In the genomic region with DNA sequence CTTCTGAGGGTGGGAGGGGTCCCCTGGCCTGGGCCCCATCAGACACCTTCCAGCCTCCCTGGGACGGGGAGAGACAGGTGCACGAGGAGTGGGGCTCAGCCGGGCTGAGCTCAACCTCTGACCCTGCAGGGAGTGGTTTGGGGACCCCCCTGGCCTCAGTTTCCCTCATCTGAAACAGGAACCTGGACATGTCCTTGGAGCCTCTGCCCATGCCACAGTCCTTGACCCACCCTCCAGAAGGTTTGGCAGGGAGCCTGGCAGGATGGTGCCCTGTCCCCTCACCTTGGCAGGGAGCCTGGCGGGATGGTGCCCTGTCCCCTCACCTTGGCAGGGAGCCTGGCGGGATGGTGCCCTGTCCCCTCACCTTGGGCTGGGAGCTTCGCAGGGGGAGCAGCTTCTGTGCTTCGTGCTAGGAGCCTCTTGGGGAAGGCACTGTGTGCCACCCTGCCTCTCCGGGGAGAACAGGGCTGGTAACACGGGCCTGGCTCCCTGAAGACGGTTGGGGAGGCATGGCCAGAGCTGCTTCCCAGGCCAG, we compare ENCODE assay signal across 1 cellular context.
TF ChIP-seq lines count a peak whose summit lies in the region.

No MANE protein-coding gene starts in this region.

TF ChIP-seq in HepG2, 621 proteins besides CTCF, POLR2A, EP300 and RAD21:
- TF ChIP-seq, protein P1, sequence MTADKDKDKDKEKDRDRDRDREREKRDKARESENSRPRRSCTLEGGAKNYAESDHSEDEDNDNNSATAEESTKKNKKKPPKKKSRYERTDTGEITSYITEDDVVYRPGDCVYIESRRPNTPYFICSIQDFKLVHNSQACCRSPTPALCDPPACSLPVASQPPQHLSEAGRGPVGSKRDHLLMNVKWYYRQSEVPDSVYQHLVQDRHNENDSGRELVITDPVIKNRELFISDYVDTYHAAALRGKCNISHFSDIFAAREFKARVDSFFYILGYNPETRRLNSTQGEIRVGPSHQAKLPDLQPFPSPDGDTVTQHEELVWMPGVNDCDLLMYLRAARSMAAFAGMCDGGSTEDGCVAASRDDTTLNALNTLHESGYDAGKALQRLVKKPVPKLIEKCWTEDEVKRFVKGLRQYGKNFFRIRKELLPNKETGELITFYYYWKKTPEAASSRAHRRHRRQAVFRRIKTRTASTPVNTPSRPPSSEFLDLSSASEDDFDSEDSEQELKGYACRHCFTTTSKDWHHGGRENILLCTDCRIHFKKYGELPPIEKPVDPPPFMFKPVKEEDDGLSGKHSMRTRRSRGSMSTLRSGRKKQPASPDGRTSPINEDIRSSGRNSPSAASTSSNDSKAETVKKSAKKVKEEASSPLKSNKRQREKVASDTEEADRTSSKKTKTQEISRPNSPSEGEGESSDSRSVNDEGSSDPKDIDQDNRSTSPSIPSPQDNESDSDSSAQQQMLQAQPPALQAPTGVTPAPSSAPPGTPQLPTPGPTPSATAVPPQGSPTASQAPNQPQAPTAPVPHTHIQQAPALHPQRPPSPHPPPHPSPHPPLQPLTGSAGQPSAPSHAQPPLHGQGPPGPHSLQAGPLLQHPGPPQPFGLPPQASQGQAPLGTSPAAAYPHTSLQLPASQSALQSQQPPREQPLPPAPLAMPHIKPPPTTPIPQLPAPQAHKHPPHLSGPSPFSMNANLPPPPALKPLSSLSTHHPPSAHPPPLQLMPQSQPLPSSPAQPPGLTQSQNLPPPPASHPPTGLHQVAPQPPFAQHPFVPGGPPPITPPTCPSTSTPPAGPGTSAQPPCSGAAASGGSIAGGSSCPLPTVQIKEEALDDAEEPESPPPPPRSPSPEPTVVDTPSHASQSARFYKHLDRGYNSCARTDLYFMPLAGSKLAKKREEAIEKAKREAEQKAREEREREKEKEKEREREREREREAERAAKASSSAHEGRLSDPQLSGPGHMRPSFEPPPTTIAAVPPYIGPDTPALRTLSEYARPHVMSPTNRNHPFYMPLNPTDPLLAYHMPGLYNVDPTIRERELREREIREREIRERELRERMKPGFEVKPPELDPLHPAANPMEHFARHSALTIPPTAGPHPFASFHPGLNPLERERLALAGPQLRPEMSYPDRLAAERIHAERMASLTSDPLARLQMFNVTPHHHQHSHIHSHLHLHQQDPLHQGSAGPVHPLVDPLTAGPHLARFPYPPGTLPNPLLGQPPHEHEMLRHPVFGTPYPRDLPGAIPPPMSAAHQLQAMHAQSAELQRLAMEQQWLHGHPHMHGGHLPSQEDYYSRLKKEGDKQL (CRISPR knock-in tag; IDR thresholded peaks at IDR 0.05; ENCODE audit: low read depth), result no peak
- no peak for TF ChIP-seq POGZ (CRISPR knock-in tag; IDR thresholded peaks at IDR 0.05)
- TF ChIP-seq HOXA7 (CRISPR knock-in tag; IDR thresholded peaks at IDR 0.05), result no peak
- TF ChIP-seq NR2F2 (IDR thresholded peaks at IDR 0.05; ENCODE audit: borderline replicate concordance, low read depth), result no peak
- TF ChIP-seq ZSCAN21 (CRISPR knock-in tag; IDR thresholded peaks at IDR 0.05; ENCODE audit: borderline replicate concordance), result no peak
- TF ChIP-seq, protein P2, sequence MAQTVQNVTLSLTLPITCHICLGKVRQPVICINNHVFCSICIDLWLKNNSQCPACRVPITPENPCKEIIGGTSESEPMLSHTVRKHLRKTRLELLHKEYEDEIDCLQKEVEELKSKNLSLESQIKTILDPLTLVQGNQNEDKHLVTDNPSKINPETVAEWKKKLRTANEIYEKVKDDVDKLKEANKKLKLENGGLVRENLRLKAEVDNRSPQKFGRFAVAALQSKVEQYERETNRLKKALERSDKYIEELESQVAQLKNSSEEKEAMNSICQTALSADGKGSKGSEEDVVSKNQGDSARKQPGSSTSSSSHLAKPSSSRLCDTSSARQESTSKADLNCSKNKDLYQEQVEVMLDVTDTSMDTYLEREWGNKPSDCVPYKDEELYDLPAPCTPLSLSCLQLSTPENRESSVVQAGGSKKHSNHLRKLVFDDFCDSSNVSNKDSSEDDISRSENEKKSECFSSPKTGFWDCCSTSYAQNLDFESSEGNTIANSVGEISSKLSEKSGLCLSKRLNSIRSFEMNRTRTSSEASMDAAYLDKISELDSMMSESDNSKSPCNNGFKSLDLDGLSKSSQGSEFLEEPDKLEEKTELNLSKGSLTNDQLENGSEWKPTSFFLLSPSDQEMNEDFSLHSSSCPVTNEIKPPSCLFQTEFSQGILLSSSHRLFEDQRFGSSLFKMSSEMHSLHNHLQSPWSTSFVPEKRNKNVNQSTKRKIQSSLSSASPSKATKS (CRISPR knock-in tag; IDR thresholded peaks at IDR 0.05), result no peak
- no peak for TF ChIP-seq TP53 (CRISPR knock-in tag; conservative IDR thresholded peaks at IDR 0.05)
- no peak for TF ChIP-seq ATRX (CRISPR knock-in tag; IDR thresholded peaks at IDR 0.05; ENCODE audit: borderline replicate concordance)
- TF ChIP-seq, protein P3, sequence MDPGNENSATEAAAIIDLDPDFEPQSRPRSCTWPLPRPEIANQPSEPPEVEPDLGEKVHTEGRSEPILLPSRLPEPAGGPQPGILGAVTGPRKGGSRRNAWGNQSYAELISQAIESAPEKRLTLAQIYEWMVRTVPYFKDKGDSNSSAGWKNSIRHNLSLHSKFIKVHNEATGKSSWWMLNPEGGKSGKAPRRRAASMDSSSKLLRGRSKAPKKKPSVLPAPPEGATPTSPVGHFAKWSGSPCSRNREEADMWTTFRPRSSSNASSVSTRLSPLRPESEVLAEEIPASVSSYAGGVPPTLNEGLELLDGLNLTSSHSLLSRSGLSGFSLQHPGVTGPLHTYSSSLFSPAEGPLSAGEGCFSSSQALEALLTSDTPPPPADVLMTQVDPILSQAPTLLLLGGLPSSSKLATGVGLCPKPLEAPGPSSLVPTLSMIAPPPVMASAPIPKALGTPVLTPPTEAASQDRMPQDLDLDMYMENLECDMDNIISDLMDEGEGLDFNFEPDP (CRISPR knock-in tag; conservative IDR thresholded peaks at IDR 0.05), result no peak
- TF ChIP-seq ZNF101 (CRISPR knock-in tag; IDR thresholded peaks at IDR 0.05; ENCODE audit: borderline replicate concordance, low read depth), result no peak
- TF ChIP-seq SIN3A (IDR thresholded peaks at IDR 0.05; ENCODE audit: borderline replicate concordance, low read depth, low read length), result no peak
- TF ChIP-seq, protein P4, sequence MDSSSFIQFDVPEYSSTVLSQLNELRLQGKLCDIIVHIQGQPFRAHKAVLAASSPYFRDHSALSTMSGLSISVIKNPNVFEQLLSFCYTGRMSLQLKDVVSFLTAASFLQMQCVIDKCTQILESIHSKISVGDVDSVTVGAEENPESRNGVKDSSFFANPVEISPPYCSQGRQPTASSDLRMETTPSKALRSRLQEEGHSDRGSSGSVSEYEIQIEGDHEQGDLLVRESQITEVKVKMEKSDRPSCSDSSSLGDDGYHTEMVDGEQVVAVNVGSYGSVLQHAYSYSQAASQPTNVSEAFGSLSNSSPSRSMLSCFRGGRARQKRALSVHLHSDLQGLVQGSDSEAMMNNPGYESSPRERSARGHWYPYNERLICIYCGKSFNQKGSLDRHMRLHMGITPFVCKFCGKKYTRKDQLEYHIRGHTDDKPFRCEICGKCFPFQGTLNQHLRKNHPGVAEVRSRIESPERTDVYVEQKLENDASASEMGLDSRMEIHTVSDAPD (CRISPR knock-in tag; IDR thresholded peaks at IDR 0.05), result no peak
- no peak for TF ChIP-seq ZKSCAN1 (IDR thresholded peaks at IDR 0.05; ENCODE audit: low read length)
- TF ChIP-seq AHR (CRISPR knock-in tag; IDR thresholded peaks at IDR 0.05), result no peak
- TF ChIP-seq, protein P5, sequence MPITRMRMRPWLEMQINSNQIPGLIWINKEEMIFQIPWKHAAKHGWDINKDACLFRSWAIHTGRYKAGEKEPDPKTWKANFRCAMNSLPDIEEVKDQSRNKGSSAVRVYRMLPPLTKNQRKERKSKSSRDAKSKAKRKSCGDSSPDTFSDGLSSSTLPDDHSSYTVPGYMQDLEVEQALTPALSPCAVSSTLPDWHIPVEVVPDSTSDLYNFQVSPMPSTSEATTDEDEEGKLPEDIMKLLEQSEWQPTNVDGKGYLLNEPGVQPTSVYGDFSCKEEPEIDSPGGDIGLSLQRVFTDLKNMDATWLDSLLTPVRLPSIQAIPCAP (CRISPR knock-in tag; IDR thresholded peaks at IDR 0.05; ENCODE audit: low read depth), result no peak
- TF ChIP-seq, protein P6, sequence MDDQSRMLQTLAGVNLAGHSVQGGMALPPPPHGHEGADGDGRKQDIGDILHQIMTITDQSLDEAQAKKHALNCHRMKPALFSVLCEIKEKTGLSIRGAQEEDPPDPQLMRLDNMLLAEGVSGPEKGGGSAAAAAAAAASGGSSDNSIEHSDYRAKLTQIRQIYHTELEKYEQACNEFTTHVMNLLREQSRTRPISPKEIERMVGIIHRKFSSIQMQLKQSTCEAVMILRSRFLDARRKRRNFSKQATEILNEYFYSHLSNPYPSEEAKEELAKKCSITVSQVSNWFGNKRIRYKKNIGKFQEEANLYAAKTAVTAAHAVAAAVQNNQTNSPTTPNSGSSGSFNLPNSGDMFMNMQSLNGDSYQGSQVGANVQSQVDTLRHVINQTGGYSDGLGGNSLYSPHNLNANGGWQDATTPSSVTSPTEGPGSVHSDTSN (CRISPR knock-in tag; IDR thresholded peaks at IDR 0.05; ENCODE audit: borderline replicate concordance), result no peak
- TF ChIP-seq ZFP82 (CRISPR knock-in tag; IDR thresholded peaks at IDR 0.05; ENCODE audit: borderline replicate concordance), result no peak
- TF ChIP-seq ZNF20 (CRISPR knock-in tag; IDR thresholded peaks at IDR 0.05), result no peak
